ENCODE assay signal across 21 cellular contexts in the genomic region with DNA sequence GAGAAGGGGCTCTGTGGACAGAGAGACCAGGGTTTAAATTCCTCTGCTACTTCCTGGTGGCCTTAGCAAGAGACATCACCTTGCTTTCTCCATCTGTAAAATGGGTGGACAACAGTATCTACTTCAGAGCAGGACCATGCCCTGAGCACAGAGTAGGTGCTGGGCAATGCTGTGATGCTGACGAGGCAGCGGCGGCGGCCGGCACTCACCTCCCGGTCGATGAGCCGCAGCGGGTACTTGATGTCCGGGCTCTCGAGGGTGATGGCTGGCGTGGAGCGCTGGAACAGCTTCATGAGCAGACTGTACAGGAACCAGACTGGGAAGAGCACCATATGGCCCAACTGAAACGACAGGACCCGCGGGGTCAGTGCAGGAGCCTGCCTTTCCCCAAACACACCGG. TPM values are rescaled to one million over a fixed set of nuclear protein-coding genes. Genes with fewer than 3 reads are reported as not detected.
DNase-seq lines count a peak whose midpoint lies in the region; ATAC-seq and TF ChIP-seq lines count a peak whose summit lies in the region.
"Had no signal": no experiment of that assay in that cellular context is flagged by ENCODE, and none has a peak within 500 bp of the region (broad histone marks: within the 10 kb centered on the region; RNA-seq: fewer than 3 reads in every experiment).

No MANE protein-coding gene starts in this region.

- no peak for TF ChIP-seq EP300 in gastroesophageal sphincter (IDR thresholded peaks at IDR 0.05)

- no peaks in the 10 kb centered on the region for H3K27me3 ChIP-seq in HCT116 (ENCODE audit: insufficient read depth, low read length)
- H3K27me3 ChIP-seq in adrenal gland, result no peaks in the 10 kb centered on the region
- H3K27me3 ChIP-seq in gastroesophageal sphincter, result no peaks in the 10 kb centered on the region
- no peaks in the 10 kb centered on the region for H3K27me3 ChIP-seq in subcutaneous abdominal adipose tissue (ENCODE audit: control insufficient read depth in 5 of 5, insufficient read depth in 4 of 5, low read length in 5 of 5)
- H3K27me3 ChIP-seq in upper lobe of right lung, result no peaks in the 10 kb centered on the region
- H3K27me3 ChIP-seq: ovary had no signal

- DNase-seq in HCT116 (ENCODE audit: low read depth, low spot score) (no peak), adrenal gland (peak in 1 of 7 donors; percentile 34), upper lobe of right lung (no peak), GM19240 (ENCODE audit: insufficient read length, low spot score) (no peak)
- DNase-seq: activated CD4-positive, alpha-beta T cell treated with anti-CD3 and anti-CD28 coated beads for 4 hours; caudate nucleus; CD4-positive, alpha-beta T cell; DMS53; immature natural killer cell; Karpas-422; lower lobe of right lung; NCI-H1105; NCI-H2081; NCI-H510A; ovary; stimulated activated naive CD8-positive, alpha-beta T cell treated with anti-CD3 and anti-CD28 coated beads, Interleukin-15, Interleukin-2, amounts not matched to agents 100 U/mL and 50 U/mL, for 24 hours had no signal

- H3K4me3 ChIP-seq in HCT116 (replicated peaks in 1 of 2; ENCODE audit: low read depth in 1 of 2, low read length in 2 of 2) (no peak overlapping the region), adrenal gland (no peak overlapping the region), gastroesophageal sphincter (no peak overlapping the region), subcutaneous abdominal adipose tissue (ENCODE audit: low read depth in 1 of 5, low read length in 5 of 5) (no peak overlapping the region), upper lobe of right lung (no peak overlapping the region)
- H3K4me3 ChIP-seq: HAP-1, lower lobe of right lung, ovary had no signal

- no peak for TF ChIP-seq RAD21 in HCT116 (IDR thresholded peaks at IDR 0.05; ENCODE audit: low read depth)

- TF ChIP-seq POLR2A in HCT116 (IDR thresholded peaks at IDR 0.05; ENCODE audit: borderline replicate concordance, extremely low read depth, insufficient read depth, insufficient read length), result no peak
- no peak for TF ChIP-seq POLR2A in adrenal gland (IDR thresholded peaks at IDR 0.05)
- TF ChIP-seq POLR2A in gastroesophageal sphincter (IDR thresholded peaks at IDR 0.05), result no peak

- peak overlapping the region; percentile 77 for H3K4me2 ChIP-seq in HCT116 (ENCODE audit: low read length)

- H3K9me2 ChIP-seq in HCT116 (ENCODE audit: insufficient read depth), result no peaks in the 10 kb centered on the region

- ATAC-seq in HCT116 (no peak), gastroesophageal sphincter (no peak), upper lobe of right lung (no peak), HG03342 (IDR thresholded peaks at IDR 0.05; ENCODE audit: unreplicated experiment) (no peak)
- ATAC-seq: esophagus mucosa; lower lobe of right lung; stimulated activated naive CD8-positive, alpha-beta T cell treated with anti-CD3 and anti-CD28 coated beads, Interleukin-15, Interleukin-2, amounts not matched to agents 100 U/mL and 50 U/mL, for 24 hours had no signal

- no peak overlapping the region for H2AFZ ChIP-seq in HCT116 (ENCODE audit: low read depth, low read length, poor library complexity, severe bottlenecking)

- peaks cover 14 to 52% of the 10 kb centered on the region in 2 experiments for H3K4me1 ChIP-seq in HCT116 (ENCODE audit: control insufficient read depth in 1 of 2, insufficient read depth in 2 of 2, low read length in 2 of 2)
- peaks cover 8 to 33% of the 10 kb centered on the region in 2 donors for H3K4me1 ChIP-seq in adrenal gland (replicated peaks in 1 of 2)
- peaks cover 3 to 53% (median 12%) of the 10 kb centered on the region in 3 donors for H3K4me1 ChIP-seq in gastroesophageal sphincter
- peaks cover 2 to 22% (median 19%) of the 10 kb centered on the region in 5 donors for H3K4me1 ChIP-seq in subcutaneous abdominal adipose tissue (ENCODE audit: control insufficient read depth in 5 of 5, insufficient read depth in 5 of 5, low read length in 5 of 5)
- peaks cover 18% of the 10 kb centered on the region for H3K4me1 ChIP-seq in upper lobe of right lung
- H3K4me1 ChIP-seq: HAP-1 had no signal

- intact Hi-C loops in HCT116 (cut with micrococcal nuclease) (loop anchor here (10.0 kb wide), 1 partner anchor 228 kb away; no protein-coding TSS in a partner anchor), adrenal gland (cut with DNase I) (no loop called here), upper lobe of right lung (cut with DNase I) (no loop called here)

- no peaks in the 10 kb centered on the region for H4K20me1 ChIP-seq in HCT116 (ENCODE audit: insufficient read depth)

- WGBS in adrenal gland, 4 donors, result 94 to 98% (median 97%) methylated on average over 14 to 17 of the region's 17 CpGs
- WGBS in gastroesophageal sphincter (ENCODE audit: low coverage in 1 of 2), 2 donors, result no CpG with 5 or more reads among the region's 17 CpGs

- RAD21 ChIA-PET in HCT116 (lab: Charles Lee; ENCODE audit: low non-redundant PET in 1 of 2, low total read pairs in 2 of 2, uncharacterized antibody in 2 of 2, unreplicated experiment in 2 of 2), result no interaction called here

- CTCF ChIA-PET in HCT116 (lab: Charles Lee), result no interaction called here

- H3K9me3 ChIP-seq in HCT116 (ENCODE audit: control insufficient read depth in 1 of 2, insufficient read depth in 1 of 2, low read depth in 1 of 2, low read length in 2 of 2), result no peaks in the 10 kb centered on the region
- H3K9me3 ChIP-seq in adrenal gland (replicated peaks in 1 of 3), result no peaks in the 10 kb centered on the region
- H3K9me3 ChIP-seq in gastroesophageal sphincter, result no peaks in the 10 kb centered on the region
- no peaks in the 10 kb centered on the region for H3K9me3 ChIP-seq in subcutaneous abdominal adipose tissue (ENCODE audit: control insufficient read depth in 5 of 5, low read length in 5 of 5)
- no peaks in the 10 kb centered on the region for H3K9me3 ChIP-seq in upper lobe of right lung
- H3K9me3 ChIP-seq: HAP-1, lower lobe of right lung, ovary had no signal

- TF ChIP-seq CTCF in HCT116 (IDR thresholded peaks at IDR 0.05 in 2 of 3, conservative IDR thresholded peaks at IDR 0.05 in 1 of 3; ENCODE audit: borderline replicate concordance in 1 of 3, insufficient read depth in 1 of 3, low read depth in 2 of 3, low read length in 2 of 3), result no peak
- TF ChIP-seq CTCF in adrenal gland (IDR thresholded peaks at IDR 0.05), result no peak
- TF ChIP-seq CTCF in gastroesophageal sphincter (IDR thresholded peaks at IDR 0.05), result no peak
- no peak for TF ChIP-seq CTCF in upper lobe of right lung (IDR thresholded peaks at IDR 0.05)

- peaks cover 42% of the 10 kb centered on the region for H3K79me2 ChIP-seq in HCT116 (ENCODE audit: insufficient read depth, low read length)

- no TSS peak for BruUV-seq in HCT116 (replicated peaks; lab: Mats Ljungman, UMichigan)

- POLR2A ChIA-PET in HCT116 (lab: Charles Lee), result interaction anchor here (2.8 to 3.1 kb wide), 2 partner anchors 13 to 21 kb away, joined by 17 to 20 read pairs; partner anchors contain the start of genes CYB5R3 and POLDIP3

- H3K36me3 ChIP-seq in HCT116 (ENCODE audit: control insufficient read depth in 1 of 2, insufficient read depth in 2 of 2, low read length in 2 of 2) (peaks cover 2 to 18% of the 10 kb centered on the region in 2 experiments; a peak in 2 of 4 replicates), adrenal gland (replicated peaks in 1 of 2) (peaks cover 0 to 45% of the 10 kb centered on the region in 2 donors), gastroesophageal sphincter (peaks cover 0 to 55% of the 10 kb centered on the region in 2 donors), subcutaneous abdominal adipose tissue (ENCODE audit: control insufficient read depth in 5 of 5, insufficient read depth in 5 of 5, low read length in 5 of 5) (peaks cover 0 to 45% (median 41%) of the 10 kb centered on the region in 5 donors), upper lobe of right lung (peaks cover 49% of the 10 kb centered on the region)
- H3K36me3 ChIP-seq: ovary had no signal

- H3K27ac ChIP-seq in HCT116 (ENCODE audit: low read depth, low read length), result peak overlapping the region; percentile 90
- peak overlapping the region in 4 of 5 donors; percentile 60 to 94 (median 82) for H3K27ac ChIP-seq in adrenal gland
- H3K27ac ChIP-seq in gastroesophageal sphincter, result peak overlapping the region; percentile 66 to 86 (median 82)
- peak overlapping the region; percentile 37 for H3K27ac ChIP-seq in subcutaneous abdominal adipose tissue (ENCODE audit: low read depth, low read length)
- no peak overlapping the region for H3K27ac ChIP-seq in upper lobe of right lung
- H3K27ac ChIP-seq: ovary had no signal

- H3K9ac ChIP-seq in HCT116 (ENCODE audit: low read length), result peak overlapping the region; percentile 61
- H3K9ac ChIP-seq in subcutaneous abdominal adipose tissue (ENCODE audit: low read length in 5 of 5), result no peak overlapping the region

TF ChIP-seq in HCT116, 20 proteins besides CTCF, POLR2A, EP300 and RAD21:
- TF ChIP-seq EZH2phosphoT487 (IDR thresholded peaks at IDR 0.05; ENCODE audit: borderline replicate concordance) (no peak), FOSL1 (IDR thresholded peaks at IDR 0.05; ENCODE audit: low read depth) (no peak), ATF3 (IDR thresholded peaks at IDR 0.05) (no peak), SRF (IDR thresholded peaks at IDR 0.05; ENCODE audit: low read depth) (no peak), YY1 (IDR thresholded peaks at IDR 0.05; ENCODE audit: extremely low read depth, insufficient replicate concordance, low read depth, low read length) (no peak), SIN3A (IDR thresholded peaks at IDR 0.05; ENCODE audit: low read depth) (no peak), CBX3 (IDR thresholded peaks at IDR 0.05; ENCODE audit: low read depth) (no peak), ZNF274 (IDR thresholded peaks at IDR 0.05; ENCODE audit: low read depth, low read length) (no peak), EZH2 (IDR thresholded peaks at IDR 0.05) (no peak)

RNA-seq across cellular contexts. Expression of gene ATP5MGL, which starts 3.9 kb away (rescaled TPM):
- 0.91 TPM for total RNA-seq in HCT116 (2021; ENCODE audit: unreplicated experiment)
- 0.08 and 0.22 TPM in 2 replicates for polyA plus RNA-seq in HCT116 (2012)
- under 1 TPM in 4 of 8 donors, not detected in 4; 0.31 to 0.86 (median 0.57) TPM for total RNA-seq in adrenal gland
- polyA plus RNA-seq in adrenal gland, result not detected
- 1 to 10 TPM in 1 of 4 donors, not detected in 3; 1.8 TPM for total RNA-seq in gastroesophageal sphincter
- total RNA-seq in upper lobe of right lung, result 1.0 TPM
- polyA plus RNA-seq: ovary had no signal

RNA-seq across cellular contexts. Expression of gene CYB5R3, which starts 12.7 kb away (rescaled TPM):
- total RNA-seq in HCT116 (2021; ENCODE audit: unreplicated experiment), result 127 TPM
- polyA plus RNA-seq in HCT116 (2012), result 150 and 166 TPM in 2 replicates
- total RNA-seq in adrenal gland, result 100 to 1,000 TPM; 187 to 578 (median 365) TPM
- polyA plus RNA-seq in adrenal gland, result 100 to 1,000 TPM; 101 to 313 (median 201) TPM
- total RNA-seq in gastroesophageal sphincter, result 100 to 1,000 TPM; 127 to 268 (median 155) TPM
- 251 TPM for total RNA-seq in upper lobe of right lung

RNA-seq across cellular contexts. Expression of gene POLDIP3, which starts 21.8 kb away (rescaled TPM):
- 67.6 TPM for total RNA-seq in HCT116 (2021; ENCODE audit: unreplicated experiment)
- polyA plus RNA-seq in HCT116 (2012), result 60.4 TPM in 2 replicates
- 10 to 100 TPM; 32.1 to 80.2 (median 54.5) TPM for total RNA-seq in adrenal gland
- polyA plus RNA-seq in adrenal gland, result 10 to 100 TPM; 18.7 to 66.1 (median 24.1) TPM
- 10 to 100 TPM; 30.6 to 50.7 (median 37.2) TPM for total RNA-seq in gastroesophageal sphincter
- total RNA-seq in upper lobe of right lung, result 66.9 TPM
